ENCODE assay signal across 13 cellular contexts in the genomic region with DNA sequence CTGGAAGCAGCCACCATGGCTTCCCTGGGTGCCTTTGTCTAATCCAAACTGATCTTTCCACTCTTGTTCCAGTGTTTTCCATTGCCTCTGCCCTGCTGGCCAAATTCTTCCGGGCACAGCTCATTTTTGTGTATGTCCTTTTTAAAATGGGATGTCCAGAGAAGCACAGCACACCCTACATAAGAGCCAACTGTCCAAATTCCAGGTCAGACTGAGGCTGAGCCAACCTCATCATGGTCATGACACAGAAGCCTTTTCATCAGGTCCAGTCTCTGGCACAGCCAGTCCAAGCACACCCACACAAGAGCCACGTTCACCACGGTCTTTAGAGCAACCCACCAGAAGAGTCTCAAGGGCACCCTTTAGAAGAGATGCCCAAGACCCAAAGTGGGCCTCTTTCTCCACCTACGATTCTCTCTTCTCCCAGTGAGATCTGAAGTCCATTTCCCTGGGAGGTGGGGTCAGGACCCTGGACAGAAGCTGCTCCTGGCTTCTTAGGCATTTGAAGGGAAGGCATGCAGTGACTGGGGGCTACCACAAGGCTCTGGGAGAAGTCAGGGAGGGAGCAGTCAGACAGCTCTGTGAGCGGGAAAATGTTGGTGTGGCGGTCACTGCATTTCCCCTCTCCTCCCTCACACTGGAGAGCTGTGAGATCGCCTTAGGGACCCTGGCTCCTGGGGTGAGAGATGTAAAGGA. TPM values are rescaled to one million over a fixed set of nuclear protein-coding genes. Genes with fewer than 3 reads are reported as not detected.
A peak's percentile ranks its signal among the peaks of the same experiment; 100 is the strongest.
DNase-seq lines count a peak whose midpoint lies in the region; ATAC-seq and TF ChIP-seq lines count a peak whose summit lies in the region.
"Had no signal": no experiment of that assay in that cellular context is flagged by ENCODE, and none has a peak within 500 bp of the region (broad histone marks: within the 10 kb centered on the region; RNA-seq: fewer than 3 reads in every experiment).

No MANE protein-coding gene starts in this region.

- peak; percentile 43 for DNase-seq in DMS 273 (lab: John Stamatoyannopoulos, UW; ENCODE audit: unreplicated experiment)
- no peak for DNase-seq in DMS 273 treated with DMSO at 0.1 percent for 48 hours (lab: John Stamatoyannopoulos, UW)
- peak; percentile 39 for DNase-seq in PC-3
- no peak for DNase-seq in epithelial cell of proximal tubule (ENCODE audit: low read depth)
- peak; percentile 41 for DNase-seq in renal cortical epithelial cell (ENCODE audit: low read depth)
- DNase-seq in dedifferentiated amniotic fluid mesenchymal stem cell (ENCODE audit: extremely low spot score), result no peak
- no peak for DNase-seq in activated CD4-positive, alpha-beta T cell treated with anti-CD3 and anti-CD28 coated beads, Interleukin-2, amount 50 U/mL, for 4 hours
- DNase-seq: Karpas-422, kidney glomerular epithelial cell, spleen had no signal

- CTCF ChIA-PET in PC-3 (lab: Charles Lee), result interaction anchor here (0.9 kb wide), 1 partner anchor 63 kb away, joined by 3 read pairs; no protein-coding TSS in a partner anchor

- H3K79me2 ChIP-seq in PC-3 (ENCODE audit: low read length), result no peaks in the 10 kb centered on the region

- H3K4me2 ChIP-seq in PC-3 (ENCODE audit: low read length), result no peak overlapping the region

- no peak overlapping the region for H2AFZ ChIP-seq in PC-3 (ENCODE audit: low read length)

- no peaks in the 10 kb centered on the region for H3K9me3 ChIP-seq in PC-3 (ENCODE audit: low read length)
- H3K9me3 ChIP-seq: spleen had no signal

- no peaks in the 10 kb centered on the region for H3F3A ChIP-seq in PC-3 (ENCODE audit: low read length, unreplicated experiment)

- no peaks in the 10 kb centered on the region for H3K4me1 ChIP-seq in PC-3 (ENCODE audit: insufficient read depth, low read length)
- H3K4me1 ChIP-seq: spleen had no signal

- ATAC-seq in PC-3 (no peak), GM21737 (IDR thresholded peaks at IDR 0.05; ENCODE audit: unreplicated experiment) (no peak)

- H3K27me3 ChIP-seq in PC-3 (ENCODE audit: low read length), result peaks cover 4% of the 10 kb centered on the region; the same call in 1 of the 2 replicates

- no peaks in the 10 kb centered on the region for H4K20me1 ChIP-seq in PC-3 (ENCODE audit: low read length)

- intact Hi-C loops in PC-3 (cut with micrococcal nuclease), result no loop called here

- TF ChIP-seq CTCF in PC-3 (conservative IDR thresholded peaks at IDR 0.05; ENCODE audit: low read depth, low read length) (no peak), epithelial cell of proximal tubule (conservative IDR thresholded peaks at IDR 0.05; ENCODE audit: low read depth, low read length) (peak; percentile 33)

- POLR2A ChIA-PET in PC-3 (lab: Charles Lee; ENCODE audit: unreplicated experiment), result no interaction called here

- no peaks in the 10 kb centered on the region for H3K36me3 ChIP-seq in PC-3 (ENCODE audit: low read depth, low read length)
- H3K36me3 ChIP-seq: spleen had no signal

- no peak overlapping the region for H3K9ac ChIP-seq in PC-3 (ENCODE audit: low read length)

- no peaks in the 10 kb centered on the region for H3K9me2 ChIP-seq in PC-3 (replicated peaks; ENCODE audit: low read length)

- H3K27ac ChIP-seq in PC-3 (ENCODE audit: low read length), result no peak overlapping the region
- H3K27ac ChIP-seq: 22Rv1, spleen had no signal

- no TSS peak for BruUV-seq in PC-3 (replicated peaks; lab: Mats Ljungman, UMichigan)

- no peak overlapping the region for H3K4me3 ChIP-seq in PC-3 (ENCODE audit: low read length)
- no peak overlapping the region for H3K4me3 ChIP-seq in epithelial cell of proximal tubule (ENCODE audit: low read depth, low read length)
- H3K4me3 ChIP-seq: spleen had no signal

RNA-seq across cellular contexts. Expression of a gene that starts 53.2 kb away (rescaled TPM):
- total RNA-seq in PC-3 (2014; rRNA removed) (not detected in 2 replicates), epithelial cell of proximal tubule (not detected in 2 replicates), renal cortical epithelial cell (0.05 TPM in 1 of 2 replicates, not detected in the other)
- total RNA-seq: activated CD8-positive, alpha-beta memory T cell treated with anti-CD3 and anti-CD28 coated beads for 36 hours had no signal

Comparison
In these comparisons a context has a peak if more than half of its experiments do, and no peak if none do; other contexts are left out.
1. DNase-seq: peak in DMS 273 (single experiment), PC-3 (single experiment) and renal cortical epithelial cell (single experiment); none in DMS 273 treated with DMSO at 0.1 percent for 48 hours (single experiment), epithelial cell of proximal tubule (single experiment), dedifferentiated amniotic fluid mesenchymal stem cell (single experiment) and activated CD4-positive, alpha-beta T cell treated with anti-CD3 and anti-CD28 coated beads, Interleukin-2, amount 50 U/mL, for 4 hours (0 of 2).